In the genomic region with DNA sequence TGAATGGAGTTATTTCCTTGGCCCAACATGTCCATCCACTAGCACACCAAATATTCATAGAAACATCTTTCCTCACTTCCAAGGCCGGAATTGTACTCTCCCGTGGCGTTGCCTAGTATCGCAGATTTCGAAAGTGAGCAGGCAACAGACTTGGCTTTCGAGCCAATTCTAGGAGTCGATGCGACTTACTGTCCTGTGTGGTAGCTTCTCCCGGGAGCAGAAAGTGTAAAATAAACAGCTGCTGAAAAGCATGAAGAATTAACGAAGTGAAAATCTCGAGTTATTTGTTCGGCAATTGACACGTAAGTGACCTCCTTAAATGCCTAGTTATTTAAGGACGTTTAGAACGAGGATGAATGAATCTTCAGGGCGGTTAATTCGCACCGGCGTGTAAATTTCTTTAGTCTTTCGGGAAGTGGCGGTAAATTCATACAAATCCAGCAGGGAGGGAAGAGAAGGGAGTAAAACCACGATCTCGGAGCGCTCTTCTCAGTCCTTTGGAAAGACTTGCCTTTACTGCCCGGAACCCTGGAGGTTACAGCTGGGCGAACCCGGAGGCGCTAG, we compare ENCODE assay signal across 8 cellular contexts. TPM values are rescaled to one million over a fixed set of nuclear protein-coding genes. Genes with fewer than 3 reads are reported as not detected.
DNase-seq lines count a peak whose midpoint lies in the region; ATAC-seq and TF ChIP-seq lines count a peak whose summit lies in the region.

No MANE protein-coding gene starts in this region.

- H3K9me3 ChIP-seq in DND-41 (ENCODE audit: insufficient read depth, low read length, severe bottlenecking) (no peaks in the 10 kb centered on the region), endodermal cell (ENCODE audit: control insufficient read depth, low read length) (no peaks in the 10 kb centered on the region), testis (no peaks in the 10 kb centered on the region)

- ATAC-seq in DND-41 (ENCODE audit: insufficient read depth, low read depth) (peak; percentile 35), HG03097 (IDR thresholded peaks at IDR 0.05; ENCODE audit: low FRiP score, unreplicated experiment) (peak; percentile 25), memory B cell (ENCODE audit: low read depth) (no peak), GM19463 (IDR thresholded peaks at IDR 0.05; ENCODE audit: unreplicated experiment) (no peak)

- H3K27me3 Mint-ChIP-seq in endodermal cell (ENCODE audit: insufficient read depth) = peaks cover 82% of the 10 kb centered on the region
- peaks cover 19% of the 10 kb centered on the region for H3K27me3 Mint-ChIP-seq in memory B cell

- H3K27ac Mint-ChIP-seq in endodermal cell (no peak overlapping the region), memory B cell (no peak overlapping the region)

- no peak for TF ChIP-seq POLR2A in testis (IDR thresholded peaks at IDR 0.05)

- peak overlapping the region; percentile 97 for H3K4me2 ChIP-seq in DND-41 (ENCODE audit: insufficient read depth, low read length)

- H4K20me1 ChIP-seq in DND-41 (ENCODE audit: insufficient read depth, low read length) = peaks cover 30% of the 10 kb centered on the region

- H3K4me3 Mint-ChIP-seq in endodermal cell = peak overlapping the region; percentile 71
- H3K4me3 Mint-ChIP-seq in memory B cell = peak overlapping the region; percentile 61

- H3K27me3 ChIP-seq in DND-41 (ENCODE audit: insufficient read depth, low read length, poor library complexity) (no peaks in the 10 kb centered on the region), endodermal cell (ENCODE audit: control insufficient read depth, insufficient read depth, low read length, poor library complexity, severe bottlenecking) (peaks cover 67% of the 10 kb centered on the region), testis (no peaks in the 10 kb centered on the region)

- H3K4me3 ChIP-seq in DND-41 (ENCODE audit: low read depth in 1 of 2, low read length in 2 of 2) (peak overlapping the region; percentile 66 to 91), endodermal cell (ENCODE audit: low read length) (peak overlapping the region; percentile 90), testis (peak overlapping the region; percentile 83 to 95)

- DNase-seq in DND-41 (peak; percentile 50), SW480 (ENCODE audit: low spot score) (peak; percentile 68), endodermal cell (peak; percentile 57), memory B cell (ENCODE audit: low spot score in 2 of 2) (no peak), testis (peak; percentile 70), KBM-7 (no peak)

- H3K27ac ChIP-seq in DND-41 (ENCODE audit: low read length) (peak overlapping the region; percentile 71), endodermal cell (ENCODE audit: low read depth, low read length) (no peak overlapping the region), testis (peak overlapping the region; percentile 89 to 92)

- H3K79me2 ChIP-seq in DND-41 (ENCODE audit: insufficient read depth, low read length) = peaks cover 32% of the 10 kb centered on the region

- peaks cover 13% of the 10 kb centered on the region for H3K4me1 Mint-ChIP-seq in endodermal cell
- peaks cover 9% of the 10 kb centered on the region for H3K4me1 Mint-ChIP-seq in memory B cell

- H3K9me3 Mint-ChIP-seq in endodermal cell (no peaks in the 10 kb centered on the region), memory B cell (peaks cover 2% of the 10 kb centered on the region)

- in situ Hi-C loops in KBM-7 (cut with MboI; ENCODE audit: low pct_unique_long_range_greater_than_20kb, low sequenced_read_pairs) = loop anchor here (25.0 kb wide), 1 partner anchor 822 kb away; no protein-coding TSS in a partner anchor

- WGBS in endodermal cell (ENCODE audit: insufficient coverage in 1 of 2, insufficient read length in 1 of 2), 2 experiments = 1 to 2% methylated on average over 22 to 28 of the region's 28 CpGs
- 0% methylated on average over 28 of the region's 28 CpGs for WGBS in testis, 2 donors

- no peaks in the 10 kb centered on the region for H3K36me3 Mint-ChIP-seq in endodermal cell (ENCODE audit: low read depth)
- no peaks in the 10 kb centered on the region for H3K36me3 Mint-ChIP-seq in memory B cell

- H3K36me3 ChIP-seq in DND-41 (ENCODE audit: insufficient read depth, low read length) (no peaks in the 10 kb centered on the region; the same call in 1 of the 2 replicates), endodermal cell (ENCODE audit: control insufficient read depth, insufficient read depth, low read length) (no peaks in the 10 kb centered on the region), testis (ENCODE audit: low read depth, missing control alignments) (no peaks in the 10 kb centered on the region)

- intact Hi-C loops in testis (cut with DNase I; ENCODE audit: low total_unique reads) = no loop called here

- H3K9ac ChIP-seq in DND-41 (ENCODE audit: low read depth, low read length) (peak overlapping the region; percentile 74), endodermal cell (ENCODE audit: extremely low read depth, low read length, poor library complexity, severe bottlenecking) (peak overlapping the region; percentile 18)

- TF ChIP-seq CTCF in DND-41 (IDR thresholded peaks at IDR 0.05; ENCODE audit: borderline replicate concordance, extremely low read depth, low read length, poor library complexity, severe bottlenecking) = no peak
- TF ChIP-seq CTCF in endodermal cell (conservative IDR thresholded peaks at IDR 0.05) = no peak
- no peak for TF ChIP-seq CTCF in testis (IDR thresholded peaks at IDR 0.05)

- peak overlapping the region; percentile 93 for H2AFZ ChIP-seq in DND-41 (ENCODE audit: low read depth, low read length)

- H3K4me1 ChIP-seq in DND-41 (ENCODE audit: insufficient read depth, low read length) (peaks cover 37% of the 10 kb centered on the region), endodermal cell (ENCODE audit: control insufficient read depth, insufficient read depth, low read length) (no peaks in the 10 kb centered on the region), testis (peaks cover 26% of the 10 kb centered on the region)

RNA-seq across cellular contexts. Expression of gene PCSK5, which starts 0.4 kb away (rescaled TPM):
- 1 to 10 TPM; 2.5 to 3.5 TPM for total RNA-seq in endodermal cell
- polyA plus RNA-seq in endodermal cell (2013, experiment 1 of 2) = 5.4 TPM
- 4.8 TPM for polyA plus RNA-seq in endodermal cell (2013, experiment 2 of 2)
- 10 to 100 TPM; 27.5 to 50.6 TPM for total RNA-seq in testis
- polyA plus RNA-seq in testis (ENCODE audit: insufficient read depth, low read depth, low replicate concordance) = 9.4 TPM

Comparison
In these comparisons a context has a peak if more than half of its experiments do, and no peak if none do; other contexts are left out.
1. ATAC-seq: peak in DND-41 (single experiment) and HG03097 (single experiment); none in memory B cell (single experiment) and GM19463 (single experiment).
2. DNase-seq: peak in DND-41 (single experiment), SW480 (single experiment), endodermal cell (single experiment) and testis (single experiment); none in memory B cell (0 of 2) and KBM-7 (single experiment).
3. RNA of gene PCSK5, which starts 0.4 kb away (total RNA-seq): 27.5 to 50.6 TPM in testis; 2.5 to 3.5 TPM in endodermal cell; every median in the first group is over 4 times any median in the second.
4. Peak in every context shown above with its lines, with median percentiles within 50 percentile points of each other: H3K4me3 ChIP-seq.